In the genomic region with DNA sequence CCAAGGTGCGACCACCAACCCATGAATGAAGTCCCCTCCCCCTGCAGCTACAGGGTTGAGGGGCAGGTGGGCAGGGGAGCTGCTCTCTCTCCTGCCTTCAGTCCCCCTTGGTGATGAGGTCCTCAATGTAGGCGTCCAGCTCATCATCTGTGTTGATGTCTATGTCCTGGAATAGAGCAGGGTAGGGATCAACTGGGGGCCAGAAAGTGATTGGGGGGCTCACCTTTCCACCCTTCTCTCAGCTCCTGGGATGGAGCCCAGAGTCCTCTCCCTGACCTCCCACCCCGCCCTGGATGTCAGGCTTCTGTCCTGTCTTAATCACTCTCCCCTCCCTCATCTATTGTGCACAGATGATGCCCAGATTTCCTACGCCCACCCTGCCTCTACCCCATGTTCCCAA, we compare ENCODE assay signal across 22 cellular contexts.
"Had no signal": no experiment of that assay in that cellular context is flagged by ENCODE, and none has a peak within 500 bp of the region (broad histone marks: within the 10 kb centered on the region; RNA-seq: fewer than 3 reads in every experiment).

No MANE protein-coding gene starts in this region.

- H3K27me3 ChIP-seq: heart left ventricle, neural progenitor cell, spleen, tibial nerve had no signal

- H3K27me3 Mint-ChIP-seq: activated naive CD8-positive, alpha-beta T cell treated with anti-CD3 and anti-CD28 coated beads, Interleukin-2, amount 50 U/mL, for 24 hours; naive thymus-derived CD4-positive, alpha-beta T cell had no signal

- H3K27ac Mint-ChIP-seq: activated naive CD8-positive, alpha-beta T cell treated with anti-CD3 and anti-CD28 coated beads, Interleukin-2, amount 50 U/mL, for 24 hours; activated T-helper 2 cell treated with anti-CD3 and anti-CD28 coated beads, Interferon-gamma antibody, Interleukin-2, Interleukin-4, amounts not matched to agents 10 μg/mL and 5 μg/mL and 100 μg/mL, durations not matched to agents 14 hours and 24 hours and 36 hours; endodermal cell; neural progenitor cell; WTC11 had no signal

- H3K4me3 Mint-ChIP-seq: activated naive CD8-positive, alpha-beta T cell treated with anti-CD3 and anti-CD28 coated beads, Interleukin-2, amount 50 U/mL, for 24 hours; endodermal cell; naive thymus-derived CD4-positive, alpha-beta T cell; neural progenitor cell; WTC11 had no signal

- H3K9me3 Mint-ChIP-seq: activated naive CD8-positive, alpha-beta T cell treated with anti-CD3 and anti-CD28 coated beads, Interleukin-2, amount 50 U/mL, for 24 hours; activated T-helper 2 cell treated with anti-CD3 and anti-CD28 coated beads, Interferon-gamma antibody, Interleukin-2, Interleukin-4, amounts not matched to agents 10 μg/mL and 5 μg/mL and 100 μg/mL, durations not matched to agents 14 hours and 24 hours and 36 hours; endodermal cell; neural progenitor cell; WTC11 had no signal

- DNase-seq: activated CD4-positive, alpha-beta T cell treated with anti-CD3 and anti-CD28 coated beads, Interleukin-2, amount 50 U/mL, for 48 hours; activated naive CD4-positive, alpha-beta T cell; activated naive CD8-positive, alpha-beta T cell treated with anti-CD3 and anti-CD28 coated beads, Interleukin-2, amount 50 U/mL, for 24 hours; cortex of kidney; heart left ventricle; lower lobe of right lung; mesendoderm; naive thymus-derived CD4-positive, alpha-beta T cell; spleen; stimulated activated CD4-positive, alpha-beta T cell treated with anti-CD3 and anti-CD28 coated beads, Interleukin-4, amount 100 ng/mL, for 1 hour; stimulated activated naive CD8-positive, alpha-beta T cell treated with anti-CD3 and anti-CD28 coated beads, Interleukin-15, Interleukin-2, amounts not matched to agents 100 U/mL and 50 U/mL, for 24 hours; T-helper 1 cell; T-helper 9 cell had no signal

- FAIRE-seq: keratinocyte, urothelium cell line had no signal

- H3K4me1 ChIP-seq: lower lobe of right lung, prostate gland had no signal

- ATAC-seq: activated naive CD8-positive, alpha-beta T cell treated with anti-CD3 and anti-CD28 coated beads, Interleukin-2, amount 50 U/mL, for 24 hours; heart left ventricle; lower lobe of right lung; naive thymus-derived CD4-positive, alpha-beta T cell; stimulated activated naive CD8-positive, alpha-beta T cell treated with anti-CD3 and anti-CD28 coated beads, Interleukin-15, Interleukin-2, amounts not matched to agents 100 U/mL and 50 U/mL, for 24 hours; WTC11 had no signal

- H3K27ac ChIP-seq: epithelial cell of prostate, heart left ventricle, lower lobe of right lung, neural progenitor cell, prostate gland, spleen, tibial nerve had no signal

- H3K9me3 ChIP-seq: heart left ventricle, lower lobe of right lung, prostate gland, spleen, tibial nerve had no signal

- H3K4me1 Mint-ChIP-seq: endodermal cell, neural progenitor cell, WTC11 had no signal

- H3K4me3 ChIP-seq: heart left ventricle, lower lobe of right lung, neural progenitor cell, prostate gland, spleen, tibial nerve had no signal
